ENCODE assay signal across 8 cellular contexts in genomic region chr1:160261878-160262794, GRCh38. TPM values are rescaled to one million over a fixed set of nuclear protein-coding genes. Genes with fewer than 3 reads are reported as not detected.
DNase-seq lines count a peak whose midpoint lies in the region; ATAC-seq and TF ChIP-seq lines count a peak whose summit lies in the region.

DCAF8 (minus strand) TSS chr1:160262549; CDS start chr1:160244008, 18,541 bp downstream.

- H3K27me3 ChIP-seq in liver (ENCODE audit: control insufficient read depth in 4 of 4, insufficient read depth in 4 of 4, low read length in 3 of 4): no peaks in the 10 kb centered on the region

- no peaks in the 10 kb centered on the region for H3K9me3 Mint-ChIP-seq in CD14-positive monocyte

- peaks cover 26% of the 10 kb centered on the region for H3K4me1 Mint-ChIP-seq in CD14-positive monocyte

- peaks cover 0 to 4% (median 0%) of the 10 kb centered on the region in 4 donors for H3K36me3 ChIP-seq in liver (ENCODE audit: control insufficient read depth in 4 of 4, insufficient read depth in 3 of 4, low read depth in 1 of 4, low read length in 3 of 4)

- WGBS in liver: under 1% methylated on average over 69 of the region's 69 CpGs

- TF ChIP-seq RAD21 in liver (IDR thresholded peaks at IDR 0.05): no peak

- H3K4me1 ChIP-seq in liver (ENCODE audit: control insufficient read depth in 4 of 4, insufficient read depth in 4 of 4, low read length in 3 of 4): peaks cover 16 to 75% (median 50%) of the 10 kb centered on the region in 4 donors

- peaks cover 13 to 21% of the 10 kb centered on the region in 2 donors for H3K36me3 Mint-ChIP-seq in CD14-positive monocyte

- ATAC-seq in GM19397 (IDR thresholded peaks at IDR 0.05; ENCODE audit: unreplicated experiment) (peak; percentile 83), HG03571 (IDR thresholded peaks at IDR 0.05; ENCODE audit: unreplicated experiment) (peak; percentile 77)

- peaks cover 0 to 3% (median 0%) of the 10 kb centered on the region in 3 donors for H3K27me3 Mint-ChIP-seq in CD14-positive monocyte (ENCODE audit: low read depth in 3 of 3)

- no peak for TF ChIP-seq CTCF in CD14-positive monocyte (IDR thresholded peaks at IDR 0.05)
- TF ChIP-seq CTCF in liver (IDR thresholded peaks at IDR 0.05; ENCODE audit: low read depth, low read length, missing input control): no peak

- H3K27ac ChIP-seq in liver (ENCODE audit: low read depth in 1 of 2, low read length in 2 of 2): peak within 1 kb of the TSS; percentile 97 to 98

- H3K9ac ChIP-seq in liver (ENCODE audit: low read depth in 1 of 2, low read length in 2 of 2): peak within 1 kb of the TSS; percentile 72 to 90

- H3K27ac Mint-ChIP-seq in CD14-positive monocyte: peak within 1 kb of the TSS; percentile 97 to 99 (median 98)

- DNase-seq in CD14-positive monocyte (ENCODE audit: low spot score) (peak; percentile 98), NCI-H82 (lab: John Stamatoyannopoulos, UW) (peak; percentile 100), dermis microvascular lymphatic vessel endothelial cell (ENCODE audit: low read depth in 2 of 2) (peak; percentile 92 to 97)
- peak; percentile 97 to 98 for DNase-seq in activated CD4-positive, alpha-beta T cell treated with anti-CD3 and anti-CD28 coated beads, Interleukin-2, amount 50 U/mL, for 48 hours
- peak; percentile 99 for DNase-seq in stimulated activated CD4-positive, alpha-beta T cell treated with anti-CD3 and anti-CD28 coated beads, Interleukin-4, amount 100 ng/mL, for 24 hours

- peak within 1 kb of the TSS; percentile 97 to 99 for H3K4me3 Mint-ChIP-seq in CD14-positive monocyte

- peak within 1 kb of the TSS; percentile 68 to 97 (median 84) for H3K4me3 ChIP-seq in liver (ENCODE audit: low read depth in 1 of 3, low read length in 3 of 3)

- intact Hi-C loops in CD14-positive monocyte (cut with micrococcal nuclease): loop anchor here in 1 of 2 donors (2.0 kb wide), 1 partner anchor 23 kb away; the partner anchor contains the start of gene PEX19

- no peaks in the 10 kb centered on the region for H3K9me3 ChIP-seq in liver (ENCODE audit: control insufficient read depth in 4 of 4, low read length in 3 of 4)

TF ChIP-seq in liver, 16 proteins besides CTCF, POLR2A, EP300 and RAD21:
- TF ChIP-seq MAX (IDR thresholded peaks at IDR 0.05): peak; percentile 73
- TF ChIP-seq JUND (IDR thresholded peaks at IDR 0.05): no peak
- no peak for TF ChIP-seq ATF3 (IDR thresholded peaks at IDR 0.05)
- peak; percentile 83 for TF ChIP-seq REST (IDR thresholded peaks at IDR 0.05)
- peak in 1 of 2 donors; percentile 62 for TF ChIP-seq HNF4A (conservative IDR thresholded peaks at IDR 0.05)
- TF ChIP-seq TAF1 (conservative IDR thresholded peaks at IDR 0.05): peak; percentile 90
- TF ChIP-seq RXRA (IDR thresholded peaks at IDR 0.05): peak in 1 of 2 donors; percentile 40
- TF ChIP-seq ZBTB33 (IDR thresholded peaks at IDR 0.05): peak; percentile 98
- no peak for TF ChIP-seq NR2F2 (IDR thresholded peaks at IDR 0.05)
- no peak for TF ChIP-seq FOXA2 (IDR thresholded peaks at IDR 0.05)
- TF ChIP-seq HNF4G (IDR thresholded peaks at IDR 0.05): no peak
- TF ChIP-seq EGR1 (IDR thresholded peaks at IDR 0.05; ENCODE audit: low read depth in 2 of 2): peak in 1 of 2 donors; percentile 83
- TF ChIP-seq YY1 (IDR thresholded peaks at IDR 0.05): peak; percentile 98
- no peak for TF ChIP-seq FOXA1 (IDR thresholded peaks at IDR 0.05)
- peak in 1 of 2 donors; percentile 60 for TF ChIP-seq GABPA (IDR thresholded peaks at IDR 0.05 in 1 of 2, conservative IDR thresholded peaks at IDR 0.05 in 1 of 2)
- peak; percentile 57 for TF ChIP-seq SP1 (IDR thresholded peaks at IDR 0.05)

RNA-seq across cellular contexts. Expression of gene DCAF8, which starts in this region (rescaled TPM):
- polyA plus RNA-seq in CD14-positive monocyte: 10 to 100 TPM; 35.5 to 44.6 TPM
- 62.1 and 73.6 TPM in 2 replicates for total RNA-seq in dermis microvascular lymphatic vessel endothelial cell
- 100 to 1,000 TPM in 1 of 2 donors, 10 to 100 TPM in 1; 80.3 to 199 TPM for total RNA-seq in liver
- polyA plus RNA-seq in liver: 100 to 1,000 TPM in 1 of 2 donors, 10 to 100 TPM in 1; 84.5 to 120 TPM

Comparison
In these comparisons a context has a peak if more than half of its experiments do, and no peak if none do; other contexts are left out.
1. Peak in every context shown above with its lines: DNase-seq, ATAC-seq, H3K4me3 ChIP-seq and H3K27ac ChIP-seq.